1 cellular context compared by ENCODE assay signal in genomic region chr14:103711516-103712431, GRCh38.
A peak's percentile ranks its signal among the peaks of the same experiment; 100 is the strongest.
TF ChIP-seq lines count a peak whose summit lies in the region.

No MANE protein-coding gene starts in this region.

TF ChIP-seq in HepG2, 621 proteins besides CTCF, POLR2A, EP300 and RAD21:
- TF ChIP-seq AGO2 (optimal IDR thresholded peaks at IDR 0.05; ENCODE audit: low read depth, low read length) = peak; percentile 71
- no peak for TF ChIP-seq NCOA5 (CRISPR knock-in tag; IDR thresholded peaks at IDR 0.05)
